Comparison of ENCODE assay signal across 2 cellular contexts in the genomic region with DNA sequence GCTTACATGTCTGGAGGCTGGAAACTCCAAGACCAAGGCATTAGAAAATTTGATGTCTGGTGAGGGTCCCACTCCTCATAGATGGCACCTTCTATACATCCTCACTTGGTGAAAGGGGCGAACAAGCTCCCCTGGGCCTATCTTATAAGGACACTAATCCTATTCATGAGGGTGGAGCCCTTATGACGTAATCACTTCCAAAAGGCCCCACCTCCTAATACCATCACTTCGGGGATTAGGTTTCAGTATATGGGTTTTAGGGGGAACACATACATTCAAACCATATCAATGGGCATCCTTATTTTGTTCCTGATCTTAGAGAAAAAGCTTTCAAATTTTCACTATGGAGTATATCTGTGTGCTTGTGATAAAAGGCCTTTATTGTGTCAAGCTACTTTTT.
TF ChIP-seq lines count a peak whose summit lies in the region.

No MANE protein-coding gene starts in this region.

TF ChIP-seq in HEK293, 187 proteins besides CTCF, POLR2A, EP300 and RAD21:
- TF ChIP-seq ZNF23 (tag by site-specific recombination; IDR thresholded peaks at IDR 0.05; ENCODE audit: borderline replicate concordance) (no peak), ZNF768 (tag by site-specific recombination; IDR thresholded peaks at IDR 0.05) (no peak)
- TF ChIP-seq, protein P1, sequence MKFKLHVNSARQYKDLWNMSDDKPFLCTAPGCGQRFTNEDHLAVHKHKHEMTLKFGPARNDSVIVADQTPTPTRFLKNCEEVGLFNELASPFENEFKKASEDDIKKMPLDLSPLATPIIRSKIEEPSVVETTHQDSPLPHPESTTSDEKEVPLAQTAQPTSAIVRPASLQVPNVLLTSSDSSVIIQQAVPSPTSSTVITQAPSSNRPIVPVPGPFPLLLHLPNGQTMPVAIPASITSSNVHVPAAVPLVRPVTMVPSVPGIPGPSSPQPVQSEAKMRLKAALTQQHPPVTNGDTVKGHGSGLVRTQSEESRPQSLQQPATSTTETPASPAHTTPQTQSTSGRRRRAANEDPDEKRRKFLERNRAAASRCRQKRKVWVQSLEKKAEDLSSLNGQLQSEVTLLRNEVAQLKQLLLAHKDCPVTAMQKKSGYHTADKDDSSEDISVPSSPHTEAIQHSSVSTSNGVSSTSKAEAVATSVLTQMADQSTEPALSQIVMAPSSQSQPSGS (tag by site-specific recombination; IDR thresholded peaks at IDR 0.05; ENCODE audit: low read depth) = 0 out of 2 replicates have a peak, but pooled peaks have one; percentile 50
TF ChIP-seq in HEK293: peak in this region for 1.

TF ChIP-seq in H1, 55 proteins besides CTCF, POLR2A, EP300 and RAD21:
- TF ChIP-seq SUZ12 (IDR thresholded peaks at IDR 0.05; ENCODE audit: low read length) (no peak), RNF2 (IDR thresholded peaks at IDR 0.05; ENCODE audit: borderline replicate concordance, low read depth, low read length, missing control alignments, poor library complexity, severe bottlenecking) (no peak), RBBP5 (IDR thresholded peaks at IDR 0.05; ENCODE audit: borderline replicate concordance, low read depth, low read length) (no peak), ZNF274 (IDR thresholded peaks at IDR 0.05; ENCODE audit: borderline replicate concordance, extremely low read depth, low read length) (no peak), SIN3A (conservative IDR thresholded peaks at IDR 0.05 in 1 of 2, IDR thresholded peaks at IDR 0.05 in 1 of 2; ENCODE audit: low read depth in 1 of 2, low read length in 2 of 2) (no peak), CBX8 (IDR thresholded peaks at IDR 0.05; ENCODE audit: borderline replicate concordance, low read depth, low read length) (no peak), POLR2AphosphoS5 (IDR thresholded peaks at IDR 0.05; ENCODE audit: low read depth, low read length) (no peak), JUND (IDR thresholded peaks at IDR 0.05; ENCODE audit: low read length) (no peak), BACH1 (IDR thresholded peaks at IDR 0.05; ENCODE audit: low read length) (no peak), SIX5 (IDR thresholded peaks at IDR 0.05; ENCODE audit: low read depth, low read length) (no peak), KDM5A (IDR thresholded peaks at IDR 0.05; ENCODE audit: low read length) (no peak), SIRT6 (IDR thresholded peaks at IDR 0.05; ENCODE audit: low read length) (no peak), SP4 (IDR thresholded peaks at IDR 0.05; ENCODE audit: low read length) (no peak), RXRA (IDR thresholded peaks at IDR 0.05; ENCODE audit: insufficient read depth, low read depth, low read length) (no peak), CREB1 (IDR thresholded peaks at IDR 0.05) (no peak)
- TF ChIP-seq, protein P2, sequence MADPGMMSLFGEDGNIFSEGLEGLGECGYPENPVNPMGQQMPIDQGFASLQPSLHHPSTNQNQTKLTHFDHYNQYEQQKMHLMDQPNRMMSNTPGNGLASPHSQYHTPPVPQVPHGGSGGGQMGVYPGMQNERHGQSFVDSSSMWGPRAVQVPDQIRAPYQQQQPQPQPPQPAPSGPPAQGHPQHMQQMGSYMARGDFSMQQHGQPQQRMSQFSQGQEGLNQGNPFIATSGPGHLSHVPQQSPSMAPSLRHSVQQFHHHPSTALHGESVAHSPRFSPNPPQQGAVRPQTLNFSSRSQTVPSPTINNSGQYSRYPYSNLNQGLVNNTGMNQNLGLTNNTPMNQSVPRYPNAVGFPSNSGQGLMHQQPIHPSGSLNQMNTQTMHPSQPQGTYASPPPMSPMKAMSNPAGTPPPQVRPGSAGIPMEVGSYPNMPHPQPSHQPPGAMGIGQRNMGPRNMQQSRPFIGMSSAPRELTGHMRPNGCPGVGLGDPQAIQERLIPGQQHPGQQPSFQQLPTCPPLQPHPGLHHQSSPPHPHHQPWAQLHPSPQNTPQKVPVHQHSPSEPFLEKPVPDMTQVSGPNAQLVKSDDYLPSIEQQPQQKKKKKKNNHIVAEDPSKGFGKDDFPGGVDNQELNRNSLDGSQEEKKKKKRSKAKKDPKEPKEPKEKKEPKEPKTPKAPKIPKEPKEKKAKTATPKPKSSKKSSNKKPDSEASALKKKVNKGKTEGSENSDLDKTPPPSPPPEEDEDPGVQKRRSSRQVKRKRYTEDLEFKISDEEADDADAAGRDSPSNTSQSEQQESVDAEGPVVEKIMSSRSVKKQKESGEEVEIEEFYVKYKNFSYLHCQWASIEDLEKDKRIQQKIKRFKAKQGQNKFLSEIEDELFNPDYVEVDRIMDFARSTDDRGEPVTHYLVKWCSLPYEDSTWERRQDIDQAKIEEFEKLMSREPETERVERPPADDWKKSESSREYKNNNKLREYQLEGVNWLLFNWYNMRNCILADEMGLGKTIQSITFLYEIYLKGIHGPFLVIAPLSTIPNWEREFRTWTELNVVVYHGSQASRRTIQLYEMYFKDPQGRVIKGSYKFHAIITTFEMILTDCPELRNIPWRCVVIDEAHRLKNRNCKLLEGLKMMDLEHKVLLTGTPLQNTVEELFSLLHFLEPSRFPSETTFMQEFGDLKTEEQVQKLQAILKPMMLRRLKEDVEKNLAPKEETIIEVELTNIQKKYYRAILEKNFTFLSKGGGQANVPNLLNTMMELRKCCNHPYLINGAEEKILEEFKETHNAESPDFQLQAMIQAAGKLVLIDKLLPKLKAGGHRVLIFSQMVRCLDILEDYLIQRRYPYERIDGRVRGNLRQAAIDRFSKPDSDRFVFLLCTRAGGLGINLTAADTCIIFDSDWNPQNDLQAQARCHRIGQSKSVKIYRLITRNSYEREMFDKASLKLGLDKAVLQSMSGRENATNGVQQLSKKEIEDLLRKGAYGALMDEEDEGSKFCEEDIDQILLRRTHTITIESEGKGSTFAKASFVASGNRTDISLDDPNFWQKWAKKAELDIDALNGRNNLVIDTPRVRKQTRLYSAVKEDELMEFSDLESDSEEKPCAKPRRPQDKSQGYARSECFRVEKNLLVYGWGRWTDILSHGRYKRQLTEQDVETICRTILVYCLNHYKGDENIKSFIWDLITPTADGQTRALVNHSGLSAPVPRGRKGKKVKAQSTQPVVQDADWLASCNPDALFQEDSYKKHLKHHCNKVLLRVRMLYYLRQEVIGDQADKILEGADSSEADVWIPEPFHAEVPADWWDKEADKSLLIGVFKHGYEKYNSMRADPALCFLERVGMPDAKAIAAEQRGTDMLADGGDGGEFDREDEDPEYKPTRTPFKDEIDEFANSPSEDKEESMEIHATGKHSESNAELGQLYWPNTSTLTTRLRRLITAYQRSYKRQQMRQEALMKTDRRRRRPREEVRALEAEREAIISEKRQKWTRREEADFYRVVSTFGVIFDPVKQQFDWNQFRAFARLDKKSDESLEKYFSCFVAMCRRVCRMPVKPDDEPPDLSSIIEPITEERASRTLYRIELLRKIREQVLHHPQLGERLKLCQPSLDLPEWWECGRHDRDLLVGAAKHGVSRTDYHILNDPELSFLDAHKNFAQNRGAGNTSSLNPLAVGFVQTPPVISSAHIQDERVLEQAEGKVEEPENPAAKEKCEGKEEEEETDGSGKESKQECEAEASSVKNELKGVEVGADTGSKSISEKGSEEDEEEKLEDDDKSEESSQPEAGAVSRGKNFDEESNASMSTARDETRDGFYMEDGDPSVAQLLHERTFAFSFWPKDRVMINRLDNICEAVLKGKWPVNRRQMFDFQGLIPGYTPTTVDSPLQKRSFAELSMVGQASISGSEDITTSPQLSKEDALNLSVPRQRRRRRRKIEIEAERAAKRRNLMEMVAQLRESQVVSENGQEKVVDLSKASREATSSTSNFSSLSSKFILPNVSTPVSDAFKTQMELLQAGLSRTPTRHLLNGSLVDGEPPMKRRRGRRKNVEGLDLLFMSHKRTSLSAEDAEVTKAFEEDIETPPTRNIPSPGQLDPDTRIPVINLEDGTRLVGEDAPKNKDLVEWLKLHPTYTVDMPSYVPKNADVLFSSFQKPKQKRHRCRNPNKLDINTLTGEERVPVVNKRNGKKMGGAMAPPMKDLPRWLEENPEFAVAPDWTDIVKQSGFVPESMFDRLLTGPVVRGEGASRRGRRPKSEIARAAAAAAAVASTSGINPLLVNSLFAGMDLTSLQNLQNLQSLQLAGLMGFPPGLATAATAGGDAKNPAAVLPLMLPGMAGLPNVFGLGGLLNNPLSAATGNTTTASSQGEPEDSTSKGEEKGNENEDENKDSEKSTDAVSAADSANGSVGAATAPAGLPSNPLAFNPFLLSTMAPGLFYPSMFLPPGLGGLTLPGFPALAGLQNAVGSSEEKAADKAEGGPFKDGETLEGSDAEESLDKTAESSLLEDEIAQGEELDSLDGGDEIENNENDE (IDR thresholded peaks at IDR 0.05; ENCODE audit: insufficient replicate concordance, low read length) = no peak
- TF ChIP-seq, protein P3, sequence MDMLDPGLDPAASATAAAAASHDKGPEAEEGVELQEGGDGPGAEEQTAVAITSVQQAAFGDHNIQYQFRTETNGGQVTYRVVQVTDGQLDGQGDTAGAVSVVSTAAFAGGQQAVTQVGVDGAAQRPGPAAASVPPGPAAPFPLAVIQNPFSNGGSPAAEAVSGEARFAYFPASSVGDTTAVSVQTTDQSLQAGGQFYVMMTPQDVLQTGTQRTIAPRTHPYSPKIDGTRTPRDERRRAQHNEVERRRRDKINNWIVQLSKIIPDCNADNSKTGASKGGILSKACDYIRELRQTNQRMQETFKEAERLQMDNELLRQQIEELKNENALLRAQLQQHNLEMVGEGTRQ (IDR thresholded peaks at IDR 0.05; ENCODE audit: low read length) = no peak
- TF ChIP-seq, protein P4, sequence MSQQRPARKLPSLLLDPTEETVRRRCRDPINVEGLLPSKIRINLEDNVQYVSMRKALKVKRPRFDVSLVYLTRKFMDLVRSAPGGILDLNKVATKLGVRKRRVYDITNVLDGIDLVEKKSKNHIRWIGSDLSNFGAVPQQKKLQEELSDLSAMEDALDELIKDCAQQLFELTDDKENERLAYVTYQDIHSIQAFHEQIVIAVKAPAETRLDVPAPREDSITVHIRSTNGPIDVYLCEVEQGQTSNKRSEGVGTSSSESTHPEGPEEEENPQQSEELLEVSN (IDR thresholded peaks at IDR 0.05) = no peak
